In genomic region chr11:117092951-117093590, GRCh38 we compare ENCODE assay signal across 10 cellular contexts. TPM values are rescaled to one million over a fixed set of nuclear protein-coding genes. Genes with fewer than 3 reads are reported as not detected.
DNase-seq lines count a peak whose midpoint lies in the region; ATAC-seq and TF ChIP-seq lines count a peak whose summit lies in the region.
"Had no signal": no experiment of that assay in that cellular context is flagged by ENCODE, and none has a peak within 500 bp of the region (broad histone marks: within the 10 kb centered on the region; RNA-seq: fewer than 3 reads in every experiment).

No MANE protein-coding gene starts in this region.

- POLR2A ChIA-PET in SK-N-SH (lab: Yijun Ruan, JAX): no interaction called here

- in situ Hi-C loops in GM13976 (cut with MboI; ENCODE audit: low sequenced_read_pairs, unreplicated experiment): no loop called here

- CTCF ChIA-PET in SK-N-SH (lab: Yijun Ruan, JAX): interaction anchor here (0.9 kb wide), 1 partner anchor 256 kb away, joined by 3 read pairs; no protein-coding TSS in a partner anchor

- H3K36me3 Mint-ChIP-seq in GM23338 (ENCODE audit: low read depth): peaks cover 12% of the 10 kb centered on the region
- peaks cover 20% of the 10 kb centered on the region for H3K36me3 Mint-ChIP-seq in activated naive CD8-positive, alpha-beta T cell treated with anti-CD3 and anti-CD28 coated beads, Interleukin-2, amount 50 U/mL, for 24 hours (ENCODE audit: low read depth)
- H3K36me3 Mint-ChIP-seq in stimulated activated effector memory CD8-positive, alpha-beta T cell treated with anti-CD3 and anti-CD28 coated beads, Interleukin-12 subunit alpha, Interleukin-12 subunit beta, amount 100 ng/mL, for 72 hours: peaks cover 35% of the 10 kb centered on the region

- DNase-seq in GM13976 (ENCODE audit: low spot score): peak; percentile 52
- no peak for DNase-seq in GM23338 (ENCODE audit: low spot score)
- DNase-seq in activated naive CD8-positive, alpha-beta T cell treated with anti-CD3 and anti-CD28 coated beads, Interleukin-2, amount 50 U/mL, for 24 hours: no peak
- no peak for DNase-seq in stimulated activated effector memory CD8-positive, alpha-beta T cell treated with anti-CD3 and anti-CD28 coated beads, Interleukin-12 subunit alpha, Interleukin-12 subunit beta, amount 100 ng/mL, for 72 hours (ENCODE audit: low spot score in 2 of 2)
- no peak for DNase-seq in SK-N-SH
- no peak for DNase-seq in inferior parietal cortex (ENCODE audit: extremely low spot score)
- no peak for DNase-seq in NCI-H226
- DNase-seq: stimulated activated CD4-positive, alpha-beta T cell treated with anti-CD3 and anti-CD28 coated beads, Interleukin-15, amount 100 ng/mL, for 24 hours had no signal

- no peak for TF ChIP-seq EP300 in SK-N-SH (IDR thresholded peaks at IDR 0.05; ENCODE audit: borderline replicate concordance in 1 of 2, low read depth in 1 of 2, low read length in 1 of 2)

- no peaks in the 10 kb centered on the region for H3K36me3 ChIP-seq in GM23338 (ENCODE audit: insufficient read depth)
- peaks cover 0 to 3% of the 10 kb centered on the region in 2 experiments for H3K36me3 ChIP-seq in SK-N-SH (replicated peaks in 1 of 2; ENCODE audit: control insufficient read depth in 1 of 2, insufficient read depth in 2 of 2, low read length in 1 of 2)

- H3K4me1 ChIP-seq in GM23338 (ENCODE audit: insufficient read depth) (peaks cover 23% of the 10 kb centered on the region), SK-N-SH (ENCODE audit: control insufficient read depth in 1 of 2, insufficient read depth in 2 of 2, low read depth in 1 of 2, low read length in 1 of 2) (peaks cover 24% of the 10 kb centered on the region in 2 experiments)

- no peaks in the 10 kb centered on the region; the same call in 1 of the 3 replicates for H3K9me3 Mint-ChIP-seq in GM23338
- H3K9me3 Mint-ChIP-seq in activated naive CD8-positive, alpha-beta T cell treated with anti-CD3 and anti-CD28 coated beads, Interleukin-2, amount 50 U/mL, for 24 hours: no peaks in the 10 kb centered on the region
- H3K9me3 Mint-ChIP-seq in stimulated activated effector memory CD8-positive, alpha-beta T cell treated with anti-CD3 and anti-CD28 coated beads, Interleukin-12 subunit alpha, Interleukin-12 subunit beta, amount 100 ng/mL, for 72 hours: peaks cover 5% of the 10 kb centered on the region

- H3K27me3 ChIP-seq in GM23338 (ENCODE audit: insufficient read depth) (no peaks in the 10 kb centered on the region), SK-N-SH (ENCODE audit: insufficient read depth) (no peaks in the 10 kb centered on the region)

- H3K9ac ChIP-seq in SK-N-SH: no peak overlapping the region

- H3K4me2 ChIP-seq in GM23338 (no peak overlapping the region), SK-N-SH (no peak overlapping the region)

- H3K79me2 ChIP-seq in GM23338 (replicated peaks; ENCODE audit: insufficient read depth) (peaks cover 97% of the 10 kb centered on the region), SK-N-SH (ENCODE audit: insufficient read depth) (peaks cover 94% of the 10 kb centered on the region)

- H3K9me3 ChIP-seq in SK-N-SH: no peaks in the 10 kb centered on the region

- 0 out of 2 replicates have a peak overlapping the region, but pooled peaks have one; percentile 39 for H3K27ac ChIP-seq in GM23338 (ENCODE audit: low read depth)
- no peak overlapping the region for H3K27ac ChIP-seq in SK-N-SH (ENCODE audit: low read depth in 2 of 2, low read length in 1 of 2)

- ATAC-seq in GM23338 (no peak), GM18511 (IDR thresholded peaks at IDR 0.05; ENCODE audit: unreplicated experiment) (no peak)
- peak; percentile 31 for ATAC-seq in activated naive CD8-positive, alpha-beta T cell treated with anti-CD3 and anti-CD28 coated beads, Interleukin-2, amount 50 U/mL, for 24 hours
- ATAC-seq in stimulated activated effector memory CD8-positive, alpha-beta T cell treated with anti-CD3 and anti-CD28 coated beads, Interleukin-12 subunit alpha, Interleukin-12 subunit beta, amount 100 ng/mL, for 72 hours: peak; percentile 78
- ATAC-seq: K562 had no signal

- no peak overlapping the region for H3K4me3 Mint-ChIP-seq in GM23338
- peak overlapping the region; percentile 28 for H3K4me3 Mint-ChIP-seq in activated naive CD8-positive, alpha-beta T cell treated with anti-CD3 and anti-CD28 coated beads, Interleukin-2, amount 50 U/mL, for 24 hours
- peak overlapping the region; percentile 90 for H3K4me3 Mint-ChIP-seq in stimulated activated effector memory CD8-positive, alpha-beta T cell treated with anti-CD3 and anti-CD28 coated beads, Interleukin-12 subunit alpha, Interleukin-12 subunit beta, amount 100 ng/mL, for 72 hours

- H3K4me3 ChIP-seq in GM23338 (no peak overlapping the region), SK-N-SH (ENCODE audit: low read depth in 2 of 2, low read length in 1 of 2) (no peak overlapping the region)
- H3K4me3 ChIP-seq: K562 had no signal

- H3K9me2 ChIP-seq in GM23338 (ENCODE audit: insufficient read depth) (no peaks in the 10 kb centered on the region), SK-N-SH (no peaks in the 10 kb centered on the region)

- H3F3A ChIP-seq in GM23338 (replicated peaks; ENCODE audit: low read depth) (no peaks in the 10 kb centered on the region), SK-N-SH (replicated peaks; ENCODE audit: insufficient read depth) (peaks cover 3% of the 10 kb centered on the region)

- peaks cover 29% of the 10 kb centered on the region for H3K4me1 Mint-ChIP-seq in GM23338
- peaks cover 83% of the 10 kb centered on the region for H3K4me1 Mint-ChIP-seq in activated naive CD8-positive, alpha-beta T cell treated with anti-CD3 and anti-CD28 coated beads, Interleukin-2, amount 50 U/mL, for 24 hours
- H3K4me1 Mint-ChIP-seq in stimulated activated effector memory CD8-positive, alpha-beta T cell treated with anti-CD3 and anti-CD28 coated beads, Interleukin-12 subunit alpha, Interleukin-12 subunit beta, amount 100 ng/mL, for 72 hours: peaks cover 79% of the 10 kb centered on the region

- H4K20me1 ChIP-seq in GM23338 (replicated peaks; ENCODE audit: insufficient read depth): peaks cover 44% of the 10 kb centered on the region
- peaks cover 42% of the 10 kb centered on the region for H4K20me1 ChIP-seq in SK-N-SH (ENCODE audit: insufficient read depth)

- no peak overlapping the region for H3K27ac Mint-ChIP-seq in GM23338
- peak overlapping the region; percentile 46 for H3K27ac Mint-ChIP-seq in activated naive CD8-positive, alpha-beta T cell treated with anti-CD3 and anti-CD28 coated beads, Interleukin-2, amount 50 U/mL, for 24 hours
- H3K27ac Mint-ChIP-seq in stimulated activated effector memory CD8-positive, alpha-beta T cell treated with anti-CD3 and anti-CD28 coated beads, Interleukin-12 subunit alpha, Interleukin-12 subunit beta, amount 100 ng/mL, for 72 hours: peak overlapping the region; percentile 95

- H2AFZ ChIP-seq in GM23338: no peak overlapping the region
- no peak overlapping the region for H2AFZ ChIP-seq in SK-N-SH (ENCODE audit: low read depth)

- TF ChIP-seq CTCF in GM13976 (IDR thresholded peaks at IDR 0.05; ENCODE audit: borderline replicate concordance, control extremely low read depth, extremely low read depth, insufficient read depth, missing control alignments): no peak
- TF ChIP-seq CTCF in GM23338 (conservative IDR thresholded peaks at IDR 0.05; ENCODE audit: low read depth in 2 of 2): no peak
- no peak for TF ChIP-seq CTCF in SK-N-SH (IDR thresholded peaks at IDR 0.05)

- WGBS in SK-N-SH (ENCODE audit: low lambda C conversion rate): 87% methylated on average over 5 of the region's 5 CpGs

- peaks cover 7% of the 10 kb centered on the region for H3K27me3 Mint-ChIP-seq in GM23338 (ENCODE audit: insufficient read depth, low read depth, poor library complexity)
- no peaks in the 10 kb centered on the region for H3K27me3 Mint-ChIP-seq in activated naive CD8-positive, alpha-beta T cell treated with anti-CD3 and anti-CD28 coated beads, Interleukin-2, amount 50 U/mL, for 24 hours

- TF ChIP-seq RAD21 in SK-N-SH (IDR thresholded peaks at IDR 0.05; ENCODE audit: low read length): no peak

TF ChIP-seq in GM23338, 12 proteins besides CTCF, POLR2A, EP300 and RAD21 (continues in another document):
- no peak for TF ChIP-seq EZH2 (IDR thresholded peaks at IDR 0.05; ENCODE audit: low read depth, unreplicated experiment)
- TF ChIP-seq ZNF331 (CRISPR knock-in tag; IDR thresholded peaks at IDR 0.05; ENCODE audit: low read depth): no peak
- no peak for TF ChIP-seq NANOG (IDR thresholded peaks at IDR 0.05; ENCODE audit: borderline replicate concordance)
- TF ChIP-seq CREB1 (CRISPR knock-in tag; IDR thresholded peaks at IDR 0.05; ENCODE audit: low read depth): no peak

TF ChIP-seq in SK-N-SH, 30 proteins besides CTCF, POLR2A, EP300 and RAD21 (continues in another document):
- TF ChIP-seq SIN3A (IDR thresholded peaks at IDR 0.05; ENCODE audit: borderline replicate concordance, low read depth, low read length): no peak
- TF ChIP-seq FOXJ3 (CRISPR knock-in tag; IDR thresholded peaks at IDR 0.05): no peak
- no peak for TF ChIP-seq MXI1 (IDR thresholded peaks at IDR 0.05; ENCODE audit: low read depth, low read length)
- no peak for TF ChIP-seq RXRA (IDR thresholded peaks at IDR 0.05; ENCODE audit: borderline replicate concordance, low read depth)
- TF ChIP-seq POLR2AphosphoS5 (IDR thresholded peaks at IDR 0.05; ENCODE audit: low read depth, low read length): no peak
- TF ChIP-seq, protein P1, sequence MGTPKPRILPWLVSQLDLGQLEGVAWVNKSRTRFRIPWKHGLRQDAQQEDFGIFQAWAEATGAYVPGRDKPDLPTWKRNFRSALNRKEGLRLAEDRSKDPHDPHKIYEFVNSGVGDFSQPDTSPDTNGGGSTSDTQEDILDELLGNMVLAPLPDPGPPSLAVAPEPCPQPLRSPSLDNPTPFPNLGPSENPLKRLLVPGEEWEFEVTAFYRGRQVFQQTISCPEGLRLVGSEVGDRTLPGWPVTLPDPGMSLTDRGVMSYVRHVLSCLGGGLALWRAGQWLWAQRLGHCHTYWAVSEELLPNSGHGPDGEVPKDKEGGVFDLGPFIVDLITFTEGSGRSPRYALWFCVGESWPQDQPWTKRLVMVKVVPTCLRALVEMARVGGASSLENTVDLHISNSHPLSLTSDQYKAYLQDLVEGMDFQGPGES (IDR thresholded peaks at IDR 0.05; ENCODE audit: low read depth, low read length): no peak
- no peak for TF ChIP-seq SMC3 (IDR thresholded peaks at IDR 0.05; ENCODE audit: low read depth, low read length)
- no peak for TF ChIP-seq FOSL2 (IDR thresholded peaks at IDR 0.05; ENCODE audit: borderline replicate concordance, low read depth)
- TF ChIP-seq RCOR1 (IDR thresholded peaks at IDR 0.05; ENCODE audit: low read length): no peak

RNA-seq across cellular contexts. Expression of gene SIK3, which starts 5.2 kb away (rescaled TPM):
- 27.8 and 33.9 TPM in 2 replicates for total RNA-seq in GM23338 (2014; rRNA removed; shearing (Covaris generic))
- polyA plus RNA-seq in GM23338 (2016; fragmentation: Nextera tagmentation; extraction: Ambion mirVana): 6.1 and 7.3 TPM in 2 replicates
- polyA plus RNA-seq in SK-N-SH (2012; rRNA removed): 4.5 and 5.1 TPM in 2 replicates
- 4.5 and 4.9 TPM in 2 replicates for polyA plus RNA-seq in SK-N-SH (2012; cell fraction: cytosol; rRNA removed)
- polyA plus RNA-seq in SK-N-SH (2012; cell fraction: nucleus; rRNA removed): 14.0 and 15.9 TPM in 2 replicates

RNA-seq across cellular contexts. Expression of gene PAFAH1B2, which starts 51.0 kb away (rescaled TPM):
- 143 and 148 TPM in 2 replicates for total RNA-seq in GM23338 (2014; rRNA removed; shearing (Covaris generic))
- polyA plus RNA-seq in GM23338 (2016; fragmentation: Nextera tagmentation; extraction: Ambion mirVana) (74.1 and 87.5 TPM in 2 replicates), SK-N-SH (2012; rRNA removed) (19.6 and 27.3 TPM in 2 replicates)
- 25.9 and 27.4 TPM in 2 replicates for polyA plus RNA-seq in SK-N-SH (2012; cell fraction: cytosol; rRNA removed)
- polyA plus RNA-seq in SK-N-SH (2012; cell fraction: nucleus; rRNA removed): 25.4 and 27.2 TPM in 2 replicates

Comparison
In these comparisons a context has a peak if more than half of its experiments do, and no peak if none do; other contexts are left out.
1. ATAC-seq: peak in activated naive CD8-positive, alpha-beta T cell treated with anti-CD3 and anti-CD28 coated beads, Interleukin-2, amount 50 U/mL, for 24 hours (single experiment) and stimulated activated effector memory CD8-positive, alpha-beta T cell treated with anti-CD3 and anti-CD28 coated beads, Interleukin-12 subunit alpha, Interleukin-12 subunit beta, amount 100 ng/mL, for 72 hours (single experiment); none in GM23338 (single experiment) and GM18511 (single experiment).